2 cellular contexts compared by ENCODE assay signal in the genomic region with DNA sequence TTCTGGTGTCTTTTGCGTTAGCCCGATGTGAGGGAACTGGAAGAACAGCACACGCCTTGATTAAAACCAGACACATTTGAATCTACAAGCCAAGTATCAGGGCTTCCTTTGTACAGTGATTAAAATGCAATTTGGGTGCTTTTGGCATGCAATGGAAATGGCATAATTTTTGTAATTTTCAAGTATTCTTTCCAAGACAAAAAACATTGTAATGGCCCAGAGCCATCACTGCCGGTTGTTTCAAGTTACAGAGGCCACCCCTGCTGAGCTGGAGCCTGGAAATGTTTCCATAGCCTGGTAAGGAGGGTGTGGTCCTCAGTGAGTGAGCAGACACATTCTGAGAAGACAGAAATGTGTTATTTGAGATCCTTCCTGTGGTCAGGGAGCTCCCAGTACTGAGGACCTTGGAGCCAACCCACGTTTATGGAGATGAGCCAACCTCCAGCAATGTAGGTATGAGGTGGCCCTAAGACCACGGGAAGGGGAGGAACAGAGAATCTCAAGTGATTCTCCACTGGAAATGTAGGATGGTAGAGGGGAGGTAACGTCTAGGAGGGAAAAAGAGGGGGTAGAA.
TF ChIP-seq lines count a peak whose summit lies in the region.

No MANE protein-coding gene starts in this region.

TF ChIP-seq in A549, 52 proteins besides CTCF, POLR2A, EP300 and RAD21 (continued from another document):
- TF ChIP-seq MAX (IDR thresholded peaks at IDR 0.05), result no peak
- TF ChIP-seq POLR2AphosphoS2 (conservative IDR thresholded peaks at IDR 0.05; ENCODE audit: low read length), result no peak
- no peak for TF ChIP-seq SREBF2 (IDR thresholded peaks at IDR 0.05)
- no peak for TF ChIP-seq SMC3 (IDR thresholded peaks at IDR 0.05)

TF ChIP-seq in HEK293, 187 proteins besides CTCF, POLR2A, EP300 and RAD21 (continues in another document):
- TF ChIP-seq, protein P1, sequence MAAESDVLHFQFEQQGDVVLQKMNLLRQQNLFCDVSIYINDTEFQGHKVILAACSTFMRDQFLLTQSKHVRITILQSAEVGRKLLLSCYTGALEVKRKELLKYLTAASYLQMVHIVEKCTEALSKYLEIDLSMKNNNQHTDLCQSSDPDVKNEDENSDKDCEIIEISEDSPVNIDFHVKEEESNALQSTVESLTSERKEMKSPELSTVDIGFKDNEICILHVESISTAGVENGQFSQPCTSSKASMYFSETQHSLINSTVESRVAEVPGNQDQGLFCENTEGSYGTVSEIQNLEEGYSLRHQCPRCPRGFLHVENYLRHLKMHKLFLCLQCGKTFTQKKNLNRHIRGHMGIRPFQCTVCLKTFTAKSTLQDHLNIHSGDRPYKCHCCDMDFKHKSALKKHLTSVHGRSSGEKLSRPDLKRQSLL (tag by site-specific recombination; IDR thresholded peaks at IDR 0.05), result peak; percentile 81
- TF ChIP-seq KLF10 (tag by site-specific recombination; IDR thresholded peaks at IDR 0.05) (peak; percentile 93), ZNF292 (tag by site-specific recombination; IDR thresholded peaks at IDR 0.05; ENCODE audit: borderline replicate concordance, low read depth) (no peak), ZNF280D (tag by site-specific recombination; IDR thresholded peaks at IDR 0.05) (no peak), AEBP2 (tag by site-specific recombination; IDR thresholded peaks at IDR 0.05; ENCODE audit: borderline replicate concordance) (no peak), ZSCAN16 (tag by site-specific recombination; IDR thresholded peaks at IDR 0.05) (no peak), OSR2 (tag by site-specific recombination; IDR thresholded peaks at IDR 0.05) (peak; percentile 68), ZNF184 (tag by site-specific recombination; IDR thresholded peaks at IDR 0.05) (0 out of 2 replicates have a peak, but pooled peaks have one; percentile 23), KLF1 (tag by site-specific recombination; IDR thresholded peaks at IDR 0.05) (peak; percentile 90), ZNF629 (tag by site-specific recombination; IDR thresholded peaks at IDR 0.05) (peak; percentile 61; the same call in 1 of the 2 replicates), ZIC2 (tag by site-specific recombination; IDR thresholded peaks at IDR 0.05) (peak; percentile 48), MZF1 (tag by site-specific recombination; IDR thresholded peaks at IDR 0.05; ENCODE audit: borderline replicate concordance) (0 out of 2 replicates have a peak, but pooled peaks have one; percentile 15), ZNF701 (tag by site-specific recombination; IDR thresholded peaks at IDR 0.05) (no peak), IKZF3 (tag by site-specific recombination; IDR thresholded peaks at IDR 0.05) (peak; percentile 52; the same call in 1 of the 2 replicates), SP3 (tag by site-specific recombination; IDR thresholded peaks at IDR 0.05) (0 out of 2 replicates have a peak, but pooled peaks have one; percentile 36), ELK4 (IDR thresholded peaks at IDR 0.05; ENCODE audit: borderline replicate concordance, low read depth, low read length) (no peak), EGR2 (tag by site-specific recombination; IDR thresholded peaks at IDR 0.05; ENCODE audit: low read depth) (peak; percentile 64), ZNF146 (tag by site-specific recombination; IDR thresholded peaks at IDR 0.05) (no peak), KLF7 (tag by site-specific recombination; IDR thresholded peaks at IDR 0.05; ENCODE audit: borderline replicate concordance) (peak; percentile 89), KLF8 (tag by site-specific recombination; IDR thresholded peaks at IDR 0.05) (peak; percentile 66; the same call in 1 of the 2 replicates), KLF16 (tag by site-specific recombination; IDR thresholded peaks at IDR 0.05) (0 out of 2 replicates have a peak, but pooled peaks have one; percentile 29), ZNF394 (tag by site-specific recombination; IDR thresholded peaks at IDR 0.05; ENCODE audit: borderline replicate concordance) (peak; percentile 48; the same call in 1 of the 2 replicates), ZXDB (tag by site-specific recombination; IDR thresholded peaks at IDR 0.05) (peak; percentile 62), ZNF707 (tag by site-specific recombination; IDR thresholded peaks at IDR 0.05) (no peak), ZNF335 (tag by site-specific recombination; conservative IDR thresholded peaks at IDR 0.05) (peak; percentile 73), ZNF544 (tag by site-specific recombination; IDR thresholded peaks at IDR 0.05) (no peak), ZNF658 (tag by site-specific recombination; IDR thresholded peaks at IDR 0.05) (no peak), ZNF530 (tag by site-specific recombination; IDR thresholded peaks at IDR 0.05; ENCODE audit: low read depth) (no peak), TRIM28 (IDR thresholded peaks at IDR 0.05; ENCODE audit: borderline replicate concordance, low read length) (no peak), ZNF600 (tag by site-specific recombination; IDR thresholded peaks at IDR 0.05) (peak; percentile 88), ZBTB21 (tag by site-specific recombination; IDR thresholded peaks at IDR 0.05) (0 out of 2 replicates have a peak, but pooled peaks have one; percentile 31), ZSCAN30 (tag by site-specific recombination; IDR thresholded peaks at IDR 0.05) (peak; percentile 77; the same call in 1 of the 2 replicates)
- TF ChIP-seq, protein P2, sequence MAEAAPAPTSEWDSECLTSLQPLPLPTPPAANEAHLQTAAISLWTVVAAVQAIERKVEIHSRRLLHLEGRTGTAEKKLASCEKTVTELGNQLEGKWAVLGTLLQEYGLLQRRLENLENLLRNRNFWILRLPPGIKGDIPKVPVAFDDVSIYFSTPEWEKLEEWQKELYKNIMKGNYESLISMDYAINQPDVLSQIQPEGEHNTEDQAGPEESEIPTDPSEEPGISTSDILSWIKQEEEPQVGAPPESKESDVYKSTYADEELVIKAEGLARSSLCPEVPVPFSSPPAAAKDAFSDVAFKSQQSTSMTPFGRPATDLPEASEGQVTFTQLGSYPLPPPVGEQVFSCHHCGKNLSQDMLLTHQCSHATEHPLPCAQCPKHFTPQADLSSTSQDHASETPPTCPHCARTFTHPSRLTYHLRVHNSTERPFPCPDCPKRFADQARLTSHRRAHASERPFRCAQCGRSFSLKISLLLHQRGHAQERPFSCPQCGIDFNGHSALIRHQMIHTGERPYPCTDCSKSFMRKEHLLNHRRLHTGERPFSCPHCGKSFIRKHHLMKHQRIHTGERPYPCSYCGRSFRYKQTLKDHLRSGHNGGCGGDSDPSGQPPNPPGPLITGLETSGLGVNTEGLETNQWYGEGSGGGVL (tag by site-specific recombination; IDR thresholded peaks at IDR 0.05), result peak; percentile 91
- TF ChIP-seq, protein P3, sequence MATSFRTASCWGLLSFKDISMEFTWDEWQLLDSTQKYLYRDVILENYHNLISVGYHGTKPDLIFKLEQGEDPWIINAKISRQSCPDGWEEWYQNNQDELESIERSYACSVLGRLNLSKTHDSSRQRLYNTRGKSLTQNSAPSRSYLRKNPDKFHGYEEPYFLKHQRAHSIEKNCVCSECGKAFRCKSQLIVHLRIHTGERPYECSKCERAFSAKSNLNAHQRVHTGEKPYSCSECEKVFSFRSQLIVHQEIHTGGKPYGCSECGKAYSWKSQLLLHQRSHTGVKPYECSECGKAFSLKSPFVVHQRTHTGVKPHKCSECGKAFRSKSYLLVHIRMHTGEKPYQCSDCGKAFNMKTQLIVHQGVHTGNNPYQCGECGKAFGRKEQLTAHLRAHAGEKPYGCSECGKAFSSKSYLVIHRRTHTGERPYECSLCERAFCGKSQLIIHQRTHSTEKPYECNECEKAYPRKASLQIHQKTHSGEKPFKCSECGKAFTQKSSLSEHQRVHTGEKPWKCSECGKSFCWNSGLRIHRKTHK (tag by site-specific recombination; IDR thresholded peaks at IDR 0.05), result no peak
- TF ChIP-seq, protein P4, sequence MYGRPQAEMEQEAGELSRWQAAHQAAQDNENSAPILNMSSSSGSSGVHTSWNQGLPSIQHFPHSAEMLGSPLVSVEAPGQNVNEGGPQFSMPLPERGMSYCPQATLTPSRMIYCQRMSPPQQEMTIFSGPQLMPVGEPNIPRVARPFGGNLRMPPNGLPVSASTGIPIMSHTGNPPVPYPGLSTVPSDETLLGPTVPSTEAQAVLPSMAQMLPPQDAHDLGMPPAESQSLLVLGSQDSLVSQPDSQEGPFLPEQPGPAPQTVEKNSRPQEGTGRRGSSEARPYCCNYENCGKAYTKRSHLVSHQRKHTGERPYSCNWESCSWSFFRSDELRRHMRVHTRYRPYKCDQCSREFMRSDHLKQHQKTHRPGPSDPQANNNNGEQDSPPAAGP (tag by site-specific recombination; IDR thresholded peaks at IDR 0.05), result peak; percentile 46; the same call in 1 of the 2 replicates
- TF ChIP-seq, protein P5, sequence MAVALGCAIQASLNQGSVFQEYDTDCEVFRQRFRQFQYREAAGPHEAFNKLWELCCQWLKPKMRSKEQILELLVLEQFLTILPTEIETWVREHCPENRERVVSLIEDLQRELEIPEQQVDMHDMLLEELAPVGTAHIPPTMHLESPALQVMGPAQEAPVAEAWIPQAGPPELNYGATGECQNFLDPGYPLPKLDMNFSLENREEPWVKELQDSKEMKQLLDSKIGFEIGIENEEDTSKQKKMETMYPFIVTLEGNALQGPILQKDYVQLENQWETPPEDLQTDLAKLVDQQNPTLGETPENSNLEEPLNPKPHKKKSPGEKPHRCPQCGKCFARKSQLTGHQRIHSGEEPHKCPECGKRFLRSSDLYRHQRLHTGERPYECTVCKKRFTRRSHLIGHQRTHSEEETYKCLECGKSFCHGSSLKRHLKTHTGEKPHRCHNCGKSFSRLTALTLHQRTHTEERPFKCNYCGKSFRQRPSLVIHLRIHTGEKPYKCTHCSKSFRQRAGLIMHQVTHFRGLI (tag by site-specific recombination; IDR thresholded peaks at IDR 0.05), result no peak
- TF ChIP-seq, protein P6, sequence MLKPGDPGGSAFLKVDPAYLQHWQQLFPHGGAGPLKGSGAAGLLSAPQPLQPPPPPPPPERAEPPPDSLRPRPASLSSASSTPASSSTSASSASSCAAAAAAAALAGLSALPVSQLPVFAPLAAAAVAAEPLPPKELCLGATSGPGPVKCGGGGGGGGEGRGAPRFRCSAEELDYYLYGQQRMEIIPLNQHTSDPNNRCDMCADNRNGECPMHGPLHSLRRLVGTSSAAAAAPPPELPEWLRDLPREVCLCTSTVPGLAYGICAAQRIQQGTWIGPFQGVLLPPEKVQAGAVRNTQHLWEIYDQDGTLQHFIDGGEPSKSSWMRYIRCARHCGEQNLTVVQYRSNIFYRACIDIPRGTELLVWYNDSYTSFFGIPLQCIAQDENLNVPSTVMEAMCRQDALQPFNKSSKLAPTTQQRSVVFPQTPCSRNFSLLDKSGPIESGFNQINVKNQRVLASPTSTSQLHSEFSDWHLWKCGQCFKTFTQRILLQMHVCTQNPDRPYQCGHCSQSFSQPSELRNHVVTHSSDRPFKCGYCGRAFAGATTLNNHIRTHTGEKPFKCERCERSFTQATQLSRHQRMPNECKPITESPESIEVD (tag by site-specific recombination; IDR thresholded peaks at IDR 0.05), result peak; percentile 84
- TF ChIP-seq, protein P7, sequence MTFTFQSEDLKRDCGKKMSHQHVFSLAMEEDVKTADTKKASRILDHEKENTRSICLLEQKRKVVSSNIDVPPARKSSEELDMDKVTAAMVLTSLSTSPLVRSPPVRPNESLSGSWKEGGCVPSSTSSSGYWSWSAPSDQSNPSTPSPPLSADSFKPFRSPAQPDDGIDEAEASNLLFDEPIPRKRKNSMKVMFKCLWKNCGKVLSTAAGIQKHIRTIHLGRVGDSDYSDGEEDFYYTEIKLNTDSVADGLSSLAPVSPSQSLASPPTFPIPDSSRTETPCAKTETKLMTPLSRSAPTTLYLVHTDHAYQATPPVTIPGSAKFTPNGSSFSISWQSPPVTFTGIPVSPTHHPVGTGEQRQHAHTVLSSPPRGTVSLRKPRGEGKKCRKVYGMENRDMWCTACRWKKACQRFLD (tag by site-specific recombination; IDR thresholded peaks at IDR 0.05), result no peak
